1 cellular context compared by ENCODE assay signal in the genomic region with DNA sequence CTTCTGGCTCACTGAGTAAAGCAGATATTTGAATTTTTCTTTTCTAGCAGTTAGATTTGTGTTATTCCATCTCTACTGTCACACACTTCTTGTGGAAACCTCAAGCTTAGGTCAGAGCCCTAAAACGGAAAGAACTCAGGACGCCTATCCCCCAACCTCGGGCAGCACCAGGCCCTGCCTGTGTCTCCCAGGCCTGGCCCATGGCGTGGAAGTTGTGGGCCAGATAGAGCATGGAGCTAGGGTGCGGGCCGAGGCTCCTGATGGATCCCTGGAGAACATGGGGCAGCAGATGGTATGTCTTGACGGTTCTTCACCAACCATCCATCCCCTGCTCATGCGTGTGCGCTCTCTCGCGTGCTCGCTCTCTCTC.
TF ChIP-seq lines count a peak whose summit lies in the region.

No MANE protein-coding gene starts in this region.

TF ChIP-seq in GM12878, 131 proteins besides CTCF, POLR2A, EP300 and RAD21 (continued from another document):
- TF ChIP-seq ZNF24 (IDR thresholded peaks at IDR 0.05): no peak
- TF ChIP-seq ZNF622 (IDR thresholded peaks at IDR 0.05): no peak
- TF ChIP-seq MTA3 (IDR thresholded peaks at IDR 0.05; ENCODE audit: borderline replicate concordance, low read length): no peak
- no peak for TF ChIP-seq SP1 (IDR thresholded peaks at IDR 0.05; ENCODE audit: low read depth, low read length)
- TF ChIP-seq, protein P1, sequence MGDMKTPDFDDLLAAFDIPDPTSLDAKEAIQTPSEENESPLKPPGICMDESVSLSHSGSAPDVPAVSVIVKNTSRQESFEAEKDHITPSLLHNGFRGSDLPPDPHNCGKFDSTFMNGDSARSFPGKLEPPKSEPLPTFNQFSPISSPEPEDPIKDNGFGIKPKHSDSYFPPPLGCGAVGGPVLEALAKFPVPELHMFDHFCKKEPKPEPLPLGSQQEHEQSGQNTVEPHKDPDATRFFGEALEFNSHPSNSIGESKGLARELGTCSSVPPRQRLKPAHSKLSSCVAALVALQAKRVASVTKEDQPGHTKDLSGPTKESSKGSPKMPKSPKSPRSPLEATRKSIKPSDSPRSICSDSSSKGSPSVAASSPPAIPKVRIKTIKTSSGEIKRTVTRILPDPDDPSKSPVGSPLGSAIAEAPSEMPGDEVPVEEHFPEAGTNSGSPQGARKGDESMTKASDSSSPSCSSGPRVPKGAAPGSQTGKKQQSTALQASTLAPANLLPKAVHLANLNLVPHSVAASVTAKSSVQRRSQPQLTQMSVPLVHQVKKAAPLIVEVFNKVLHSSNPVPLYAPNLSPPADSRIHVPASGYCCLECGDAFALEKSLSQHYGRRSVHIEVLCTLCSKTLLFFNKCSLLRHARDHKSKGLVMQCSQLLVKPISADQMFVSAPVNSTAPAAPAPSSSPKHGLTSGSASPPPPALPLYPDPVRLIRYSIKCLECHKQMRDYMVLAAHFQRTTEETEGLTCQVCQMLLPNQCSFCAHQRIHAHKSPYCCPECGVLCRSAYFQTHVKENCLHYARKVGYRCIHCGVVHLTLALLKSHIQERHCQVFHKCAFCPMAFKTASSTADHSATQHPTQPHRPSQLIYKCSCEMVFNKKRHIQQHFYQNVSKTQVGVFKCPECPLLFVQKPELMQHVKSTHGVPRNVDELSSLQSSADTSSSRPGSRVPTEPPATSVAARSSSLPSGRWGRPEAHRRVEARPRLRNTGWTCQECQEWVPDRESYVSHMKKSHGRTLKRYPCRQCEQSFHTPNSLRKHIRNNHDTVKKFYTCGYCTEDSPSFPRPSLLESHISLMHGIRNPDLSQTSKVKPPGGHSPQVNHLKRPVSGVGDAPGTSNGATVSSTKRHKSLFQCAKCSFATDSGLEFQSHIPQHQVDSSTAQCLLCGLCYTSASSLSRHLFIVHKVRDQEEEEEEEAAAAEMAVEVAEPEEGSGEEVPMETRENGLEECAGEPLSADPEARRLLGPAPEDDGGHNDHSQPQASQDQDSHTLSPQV (IDR thresholded peaks at IDR 0.05): no peak
- no peak for TF ChIP-seq MXI1 (IDR thresholded peaks at IDR 0.05; ENCODE audit: low read depth, low read length)
- TF ChIP-seq, protein P2, sequence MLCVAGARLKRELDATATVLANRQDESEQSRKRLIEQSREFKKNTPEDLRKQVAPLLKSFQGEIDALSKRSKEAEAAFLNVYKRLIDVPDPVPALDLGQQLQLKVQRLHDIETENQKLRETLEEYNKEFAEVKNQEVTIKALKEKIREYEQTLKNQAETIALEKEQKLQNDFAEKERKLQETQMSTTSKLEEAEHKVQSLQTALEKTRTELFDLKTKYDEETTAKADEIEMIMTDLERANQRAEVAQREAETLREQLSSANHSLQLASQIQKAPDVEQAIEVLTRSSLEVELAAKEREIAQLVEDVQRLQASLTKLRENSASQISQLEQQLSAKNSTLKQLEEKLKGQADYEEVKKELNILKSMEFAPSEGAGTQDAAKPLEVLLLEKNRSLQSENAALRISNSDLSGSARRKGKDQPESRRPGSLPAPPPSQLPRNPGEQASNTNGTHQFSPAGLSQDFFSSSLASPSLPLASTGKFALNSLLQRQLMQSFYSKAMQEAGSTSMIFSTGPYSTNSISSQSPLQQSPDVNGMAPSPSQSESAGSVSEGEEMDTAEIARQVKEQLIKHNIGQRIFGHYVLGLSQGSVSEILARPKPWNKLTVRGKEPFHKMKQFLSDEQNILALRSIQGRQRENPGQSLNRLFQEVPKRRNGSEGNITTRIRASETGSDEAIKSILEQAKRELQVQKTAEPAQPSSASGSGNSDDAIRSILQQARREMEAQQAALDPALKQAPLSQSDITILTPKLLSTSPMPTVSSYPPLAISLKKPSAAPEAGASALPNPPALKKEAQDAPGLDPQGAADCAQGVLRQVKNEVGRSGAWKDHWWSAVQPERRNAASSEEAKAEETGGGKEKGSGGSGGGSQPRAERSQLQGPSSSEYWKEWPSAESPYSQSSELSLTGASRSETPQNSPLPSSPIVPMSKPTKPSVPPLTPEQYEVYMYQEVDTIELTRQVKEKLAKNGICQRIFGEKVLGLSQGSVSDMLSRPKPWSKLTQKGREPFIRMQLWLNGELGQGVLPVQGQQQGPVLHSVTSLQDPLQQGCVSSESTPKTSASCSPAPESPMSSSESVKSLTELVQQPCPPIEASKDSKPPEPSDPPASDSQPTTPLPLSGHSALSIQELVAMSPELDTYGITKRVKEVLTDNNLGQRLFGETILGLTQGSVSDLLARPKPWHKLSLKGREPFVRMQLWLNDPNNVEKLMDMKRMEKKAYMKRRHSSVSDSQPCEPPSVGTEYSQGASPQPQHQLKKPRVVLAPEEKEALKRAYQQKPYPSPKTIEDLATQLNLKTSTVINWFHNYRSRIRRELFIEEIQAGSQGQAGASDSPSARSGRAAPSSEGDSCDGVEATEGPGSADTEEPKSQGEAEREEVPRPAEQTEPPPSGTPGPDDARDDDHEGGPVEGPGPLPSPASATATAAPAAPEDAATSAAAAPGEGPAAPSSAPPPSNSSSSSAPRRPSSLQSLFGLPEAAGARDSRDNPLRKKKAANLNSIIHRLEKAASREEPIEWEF (IDR thresholded peaks at IDR 0.05; ENCODE audit: insufficient replicate concordance, low read depth, low read length): no peak
- TF ChIP-seq MEF2B (IDR thresholded peaks at IDR 0.05; ENCODE audit: partially characterized antibody, poor library complexity, severe bottlenecking): no peak
- no peak for TF ChIP-seq IRF5 (IDR thresholded peaks at IDR 0.05; ENCODE audit: borderline replicate concordance)
- TF ChIP-seq USF1 (IDR thresholded peaks at IDR 0.05; ENCODE audit: borderline replicate concordance, extremely low read length, insufficient read depth, low read depth, low read length): no peak
- TF ChIP-seq TARDBP (IDR thresholded peaks at IDR 0.05; ENCODE audit: borderline replicate concordance): no peak
